ENCODE assay signal across 1 cellular context in the genomic region with DNA sequence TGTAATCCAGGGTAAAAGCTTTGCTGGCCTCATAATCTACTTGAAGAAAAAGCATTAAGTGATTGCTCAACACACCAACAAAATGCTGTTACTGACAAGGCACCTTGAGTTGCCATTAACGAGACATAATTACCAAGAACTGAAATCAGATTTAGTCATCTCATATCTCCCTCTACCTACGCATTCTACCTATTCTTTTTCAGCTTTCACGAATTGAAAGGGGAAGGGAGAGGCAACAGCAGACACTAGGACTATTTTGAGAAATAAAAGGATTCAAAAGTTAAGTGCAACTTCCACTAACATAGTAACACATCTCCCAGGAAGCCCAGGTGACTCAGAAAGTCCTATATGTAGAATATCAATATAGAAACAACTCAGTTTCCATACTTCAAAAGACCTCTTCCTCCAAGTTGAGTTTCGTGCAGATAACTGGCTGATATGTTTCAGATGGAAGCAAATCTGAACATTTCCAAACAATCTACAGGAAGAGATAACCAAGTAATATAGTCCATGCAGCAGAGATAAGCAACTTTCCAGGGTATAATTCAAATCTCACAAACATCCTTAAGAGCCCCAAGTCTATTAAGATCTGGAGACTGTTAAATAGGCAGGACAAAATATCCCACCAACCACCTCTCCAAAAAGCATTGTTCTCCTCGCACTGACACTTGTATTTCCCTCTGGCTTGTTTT.
TF ChIP-seq lines count a peak whose summit lies in the region.

No MANE protein-coding gene starts in this region.

TF ChIP-seq in GM23338, 12 proteins besides CTCF, POLR2A, EP300 and RAD21 (continued from another document):
- TF ChIP-seq, protein P1, sequence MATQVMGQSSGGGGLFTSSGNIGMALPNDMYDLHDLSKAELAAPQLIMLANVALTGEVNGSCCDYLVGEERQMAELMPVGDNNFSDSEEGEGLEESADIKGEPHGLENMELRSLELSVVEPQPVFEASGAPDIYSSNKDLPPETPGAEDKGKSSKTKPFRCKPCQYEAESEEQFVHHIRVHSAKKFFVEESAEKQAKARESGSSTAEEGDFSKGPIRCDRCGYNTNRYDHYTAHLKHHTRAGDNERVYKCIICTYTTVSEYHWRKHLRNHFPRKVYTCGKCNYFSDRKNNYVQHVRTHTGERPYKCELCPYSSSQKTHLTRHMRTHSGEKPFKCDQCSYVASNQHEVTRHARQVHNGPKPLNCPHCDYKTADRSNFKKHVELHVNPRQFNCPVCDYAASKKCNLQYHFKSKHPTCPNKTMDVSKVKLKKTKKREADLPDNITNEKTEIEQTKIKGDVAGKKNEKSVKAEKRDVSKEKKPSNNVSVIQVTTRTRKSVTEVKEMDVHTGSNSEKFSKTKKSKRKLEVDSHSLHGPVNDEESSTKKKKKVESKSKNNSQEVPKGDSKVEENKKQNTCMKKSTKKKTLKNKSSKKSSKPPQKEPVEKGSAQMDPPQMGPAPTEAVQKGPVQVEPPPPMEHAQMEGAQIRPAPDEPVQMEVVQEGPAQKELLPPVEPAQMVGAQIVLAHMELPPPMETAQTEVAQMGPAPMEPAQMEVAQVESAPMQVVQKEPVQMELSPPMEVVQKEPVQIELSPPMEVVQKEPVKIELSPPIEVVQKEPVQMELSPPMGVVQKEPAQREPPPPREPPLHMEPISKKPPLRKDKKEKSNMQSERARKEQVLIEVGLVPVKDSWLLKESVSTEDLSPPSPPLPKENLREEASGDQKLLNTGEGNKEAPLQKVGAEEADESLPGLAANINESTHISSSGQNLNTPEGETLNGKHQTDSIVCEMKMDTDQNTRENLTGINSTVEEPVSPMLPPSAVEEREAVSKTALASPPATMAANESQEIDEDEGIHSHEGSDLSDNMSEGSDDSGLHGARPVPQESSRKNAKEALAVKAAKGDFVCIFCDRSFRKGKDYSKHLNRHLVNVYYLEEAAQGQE (IDR thresholded peaks at IDR 0.05; ENCODE audit: unreplicated experiment): no peak
- TF ChIP-seq ZNF331 (CRISPR knock-in tag; IDR thresholded peaks at IDR 0.05; ENCODE audit: low read depth) (no peak), NANOG (IDR thresholded peaks at IDR 0.05; ENCODE audit: borderline replicate concordance) (no peak)
